ENCODE assay signal across 9 cellular contexts in the genomic region with DNA sequence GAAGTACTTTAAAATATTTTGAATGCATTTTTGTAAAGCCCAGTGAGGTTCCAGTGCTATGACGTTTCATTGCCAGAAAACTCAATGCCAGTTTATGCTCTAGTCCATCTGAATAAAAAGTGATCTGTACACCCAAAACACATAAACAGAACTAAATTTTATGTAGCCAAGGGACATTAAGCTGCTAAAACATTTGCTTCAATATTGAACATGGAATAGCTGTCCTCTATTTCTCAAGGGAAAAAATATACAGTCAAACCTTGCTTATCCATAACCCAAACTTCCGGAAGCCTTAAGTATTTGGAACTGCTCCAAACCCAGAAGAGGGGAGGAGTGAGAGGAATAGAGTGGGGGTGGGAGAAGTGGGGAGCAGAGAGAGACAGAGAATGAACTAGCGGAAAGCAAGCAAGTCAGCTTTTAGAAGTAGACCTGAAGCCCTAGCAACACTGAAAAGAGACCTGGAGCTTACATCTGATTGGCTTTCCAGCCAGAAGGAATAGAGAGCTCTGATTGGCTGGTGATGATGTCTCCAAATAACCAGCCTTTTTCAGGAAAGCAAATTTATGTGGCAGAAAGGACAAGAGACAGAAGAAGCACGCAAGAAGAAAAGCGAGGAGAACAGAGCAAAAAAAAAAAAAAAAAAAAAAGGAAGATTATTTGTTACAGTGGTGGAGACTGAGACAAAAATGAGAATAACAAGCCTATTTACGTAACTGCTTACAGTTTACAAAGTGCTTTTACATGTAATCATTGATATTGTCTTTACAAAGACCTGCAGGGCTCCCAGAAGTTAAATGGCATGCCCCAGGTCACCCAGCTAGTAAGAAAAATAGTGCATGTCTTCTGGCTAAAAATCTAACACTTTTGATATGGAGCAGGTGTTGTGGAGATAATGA.
DNase-seq lines count a peak whose midpoint lies in the region; ATAC-seq and TF ChIP-seq lines count a peak whose summit lies in the region.
"Had no signal": no experiment of that assay in that cellular context is flagged by ENCODE, and none has a peak within 500 bp of the region (broad histone marks: within the 10 kb centered on the region; RNA-seq: fewer than 3 reads in every experiment).

No MANE protein-coding gene starts in this region.

- intact Hi-C loops in adrenal gland (cut with DNase I), result loop anchor here (5.0 to 10.0 kb wide), 2 partner anchors 522 to 525 kb away; a partner anchor contains a TSS
- intact Hi-C loops in heart right ventricle (cut with DNase I), result loop anchor here (2.0 to 10.0 kb wide), 17 partner anchors 45 to 535 kb away; a partner anchor contains a TSS

- H3K9ac ChIP-seq in BLaER1 treated with 17β-estradiol and CSF1 and Interleukin-3, amounts not matched to agents 10 nM and 100 nM, result peak overlapping the region in 9 of 11 experiments; percentile 38 to 79 (median 69); a peak in 17 of 22 replicates

- peaks cover 43 to 75% (median 65%) of the 10 kb centered on the region in 10 experiments for H3K4me1 ChIP-seq in BLaER1 treated with 17β-estradiol and CSF1 and Interleukin-3, amounts not matched to agents 10 nM and 100 nM
- peaks cover 22 to 48% of the 10 kb centered on the region in 2 donors for H3K4me1 ChIP-seq in adrenal gland (replicated peaks in 1 of 2)
- peaks cover 0 to 54% (median 29%) of the 10 kb centered on the region in 9 donors for H3K4me1 ChIP-seq in heart right ventricle

- peak; percentile 17 to 88 for TF ChIP-seq POLR2A in adrenal gland (IDR thresholded peaks at IDR 0.05)

- peak overlapping the region; percentile 66 to 95 (median 86) for H3K4me2 ChIP-seq in BLaER1 treated with 17β-estradiol and CSF1 and Interleukin-3, amounts not matched to agents 10 nM and 100 nM

- TF ChIP-seq EP300 in Ishikawa (IDR thresholded peaks at IDR 0.05; ENCODE audit: borderline replicate concordance), result peak; percentile 68

- TF ChIP-seq CTCF in adrenal gland (IDR thresholded peaks at IDR 0.05), result no peak
- TF ChIP-seq CTCF in heart right ventricle (IDR thresholded peaks at IDR 0.05), result no peak
- TF ChIP-seq CTCF in retinal pigment epithelial cell (conservative IDR thresholded peaks at IDR 0.05; ENCODE audit: low read depth, low read length), result no peak

- no peak for TF ChIP-seq RAD21 in Ishikawa (IDR thresholded peaks at IDR 0.05; ENCODE audit: low read depth)

- H3K4me3 ChIP-seq in BLaER1 treated with 17β-estradiol and CSF1 and Interleukin-3, amounts not matched to agents 10 nM and 100 nM, result peak overlapping the region in 5 of 10 experiments; percentile 6 to 50 (median 32); a peak in 7 of 20 replicates
- H3K4me3 ChIP-seq in adrenal gland (peak overlapping the region in 3 of 4 donors; percentile 18 to 37 (median 35)), heart right ventricle (peak overlapping the region in 7 of 10 donors; percentile 9 to 39 (median 31)), retinal pigment epithelial cell (ENCODE audit: low read length) (peak overlapping the region; percentile 13)
- H3K4me3 ChIP-seq: ovary had no signal

- H3K27ac ChIP-seq in BLaER1 treated with 17β-estradiol and CSF1 and Interleukin-3, amounts not matched to agents 10 nM and 100 nM, result peak overlapping the region in 10 of 11 experiments; percentile 28 to 93 (median 84); a peak in 19 of 22 replicates
- H3K27ac ChIP-seq in adrenal gland (peak overlapping the region; percentile 50 to 85 (median 73)), heart right ventricle (peak overlapping the region; percentile 1 to 75 (median 56))

- ATAC-seq in GM19438 (IDR thresholded peaks at IDR 0.05; ENCODE audit: low read depth, unreplicated experiment) (peak; percentile 44), heart right ventricle (peak; percentile 82 to 93 (median 92))

- WGBS in adrenal gland, 4 donors, result 9 to 11% (median 11%) methylated on average over 6 of the region's 6 CpGs
- 21 to 32% methylated on average over 6 of the region's 6 CpGs for WGBS in heart right ventricle, 2 donors

- H3K9me3 ChIP-seq in BLaER1 treated with 17β-estradiol and CSF1 and Interleukin-3, amounts not matched to agents 10 nM and 100 nM (replicated peaks in 1 of 11), result peaks cover 11 to 18% (median 14%) of the 10 kb centered on the region in 11 experiments; a peak in 20 of 22 replicates
- H3K9me3 ChIP-seq in adrenal gland (replicated peaks in 1 of 3) (no peaks in the 10 kb centered on the region), heart right ventricle (peaks cover 0 to 5% (median 0%) of the 10 kb centered on the region in 11 donors)
- H3K9me3 ChIP-seq: ovary had no signal

- H3K36me3 ChIP-seq in BLaER1 treated with 17β-estradiol and CSF1 and Interleukin-3, amounts not matched to agents 10 nM and 100 nM, result 0 out of 22 replicates have a peak, but pooled peaks cover 0 to 4% (median 0%) of the 10 kb centered on the region in 11 experiments
- H3K36me3 ChIP-seq in adrenal gland (replicated peaks in 1 of 2) (no peaks in the 10 kb centered on the region), heart right ventricle (no peaks in the 10 kb centered on the region)
- H3K36me3 ChIP-seq: ovary had no signal

- H4K20me1 ChIP-seq in BLaER1 treated with 17β-estradiol and CSF1 and Interleukin-3, amounts not matched to agents 10 nM and 100 nM, result no peaks in the 10 kb centered on the region

- DNase-seq in adrenal gland, result peak; percentile 61 to 86 (median 76)
- peak in 1 of 2 donors; percentile 57 for DNase-seq in heart right ventricle
- peak; percentile 87 for DNase-seq in retinal pigment epithelial cell (ENCODE audit: low read depth)
- DNase-seq in activated naive CD4-positive, alpha-beta T cell treated with Interleukin-2 at 50 U/mL for 16 hours, result no peak
- DNase-seq in activated CD8-positive, alpha-beta memory T cell treated with anti-CD3 and anti-CD28 coated beads, Interleukin-2, amount 50 U/mL, for 48 hours, result no peak

- H3K27me3 ChIP-seq in BLaER1 treated with 17β-estradiol and CSF1 and Interleukin-3, amounts not matched to agents 10 nM and 100 nM, result no peaks in the 10 kb centered on the region
- H3K27me3 ChIP-seq in adrenal gland (no peaks in the 10 kb centered on the region), heart right ventricle (no peaks in the 10 kb centered on the region)
- H3K27me3 ChIP-seq: ovary had no signal

TF ChIP-seq in Ishikawa, 13 proteins besides CTCF, POLR2A, EP300 and RAD21:
- TF ChIP-seq, protein P1, sequence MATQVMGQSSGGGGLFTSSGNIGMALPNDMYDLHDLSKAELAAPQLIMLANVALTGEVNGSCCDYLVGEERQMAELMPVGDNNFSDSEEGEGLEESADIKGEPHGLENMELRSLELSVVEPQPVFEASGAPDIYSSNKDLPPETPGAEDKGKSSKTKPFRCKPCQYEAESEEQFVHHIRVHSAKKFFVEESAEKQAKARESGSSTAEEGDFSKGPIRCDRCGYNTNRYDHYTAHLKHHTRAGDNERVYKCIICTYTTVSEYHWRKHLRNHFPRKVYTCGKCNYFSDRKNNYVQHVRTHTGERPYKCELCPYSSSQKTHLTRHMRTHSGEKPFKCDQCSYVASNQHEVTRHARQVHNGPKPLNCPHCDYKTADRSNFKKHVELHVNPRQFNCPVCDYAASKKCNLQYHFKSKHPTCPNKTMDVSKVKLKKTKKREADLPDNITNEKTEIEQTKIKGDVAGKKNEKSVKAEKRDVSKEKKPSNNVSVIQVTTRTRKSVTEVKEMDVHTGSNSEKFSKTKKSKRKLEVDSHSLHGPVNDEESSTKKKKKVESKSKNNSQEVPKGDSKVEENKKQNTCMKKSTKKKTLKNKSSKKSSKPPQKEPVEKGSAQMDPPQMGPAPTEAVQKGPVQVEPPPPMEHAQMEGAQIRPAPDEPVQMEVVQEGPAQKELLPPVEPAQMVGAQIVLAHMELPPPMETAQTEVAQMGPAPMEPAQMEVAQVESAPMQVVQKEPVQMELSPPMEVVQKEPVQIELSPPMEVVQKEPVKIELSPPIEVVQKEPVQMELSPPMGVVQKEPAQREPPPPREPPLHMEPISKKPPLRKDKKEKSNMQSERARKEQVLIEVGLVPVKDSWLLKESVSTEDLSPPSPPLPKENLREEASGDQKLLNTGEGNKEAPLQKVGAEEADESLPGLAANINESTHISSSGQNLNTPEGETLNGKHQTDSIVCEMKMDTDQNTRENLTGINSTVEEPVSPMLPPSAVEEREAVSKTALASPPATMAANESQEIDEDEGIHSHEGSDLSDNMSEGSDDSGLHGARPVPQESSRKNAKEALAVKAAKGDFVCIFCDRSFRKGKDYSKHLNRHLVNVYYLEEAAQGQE (IDR thresholded peaks at IDR 0.05; ENCODE audit: low read depth), result no peak
- TF ChIP-seq FOXM1 (IDR thresholded peaks at IDR 0.05; ENCODE audit: borderline replicate concordance, low read depth), result 0 out of 2 replicates have a peak, but pooled peaks have one; percentile 32
- peak; percentile 86 for TF ChIP-seq NFIC (IDR thresholded peaks at IDR 0.05)

Comparison
In these comparisons a context has a peak if more than half of its experiments do, and no peak if none do; other contexts are left out.
1. DNase-seq: peak in adrenal gland (7 of 7) and retinal pigment epithelial cell (single experiment); none in activated naive CD4-positive, alpha-beta T cell treated with Interleukin-2 at 50 U/mL for 16 hours (single experiment) and activated CD8-positive, alpha-beta memory T cell treated with anti-CD3 and anti-CD28 coated beads, Interleukin-2, amount 50 U/mL, for 48 hours (single experiment).
2. Peak in every context shown above with its lines, with median percentiles within 50 percentile points of each other: H3K27ac ChIP-seq.